ENCODE assay signal across 8 cellular contexts in genomic region chr2:111120253-111121027, GRCh38. TPM values are rescaled to one million over a fixed set of nuclear protein-coding genes. Genes with fewer than 3 reads are reported as not detected.
DNase-seq lines count a peak whose midpoint lies in the region; ATAC-seq and TF ChIP-seq lines count a peak whose summit lies in the region.

TSS of gene BCL2L11 (plus strand) at chr2:111120914. CDS start at chr2:111123746, 2,832 bp downstream.

- no peaks in the 10 kb centered on the region for H3K9me3 Mint-ChIP-seq in activated naive CD4-positive, alpha-beta T cell treated with anti-CD3 and anti-CD28 coated beads, Interleukin-2, amount 50 U/mL, for 72 hours

- H3K79me2 ChIP-seq in parathyroid adenoma: peaks cover 18% of the 10 kb centered on the region

- H3K4me3 ChIP-seq in GM12865 (ENCODE audit: low read depth, low read length) (peak within 1 kb of the TSS; percentile 87), parathyroid adenoma (ENCODE audit: low read depth, low read length) (peak within 1 kb of the TSS; percentile 85), tibial nerve (peak within 1 kb of the TSS; percentile 82 to 92 (median 85))

- H3K36me3 Mint-ChIP-seq in activated naive CD4-positive, alpha-beta T cell treated with anti-CD3 and anti-CD28 coated beads, Interleukin-2, amount 50 U/mL, for 72 hours: peaks cover 13 to 36% of the 10 kb centered on the region in 2 donors

- H2AFZ ChIP-seq in parathyroid adenoma: peak within 1 kb of the TSS; percentile 97

- TF ChIP-seq EP300 in tibial nerve (IDR thresholded peaks at IDR 0.05): peak in 1 of 2 donors; percentile 72

- peak within 1 kb of the TSS; percentile 9 to 92 for H3K27ac Mint-ChIP-seq in activated naive CD4-positive, alpha-beta T cell treated with anti-CD3 and anti-CD28 coated beads, Interleukin-2, amount 50 U/mL, for 72 hours

- peak; percentile 59 to 88 for TF ChIP-seq POLR2A in tibial nerve (IDR thresholded peaks at IDR 0.05)

- intact Hi-C loops in Right ventricle myocardium inferior (cut with DNase I): loop anchor here (5.0 to 10.0 kb wide), 2 partner anchors 37 to 306 kb away; no protein-coding TSS in a partner anchor

- H3K4me1 ChIP-seq in parathyroid adenoma: peaks cover 3% of the 10 kb centered on the region
- H3K4me1 ChIP-seq in tibial nerve: peaks cover 0 to 60% (median 45%) of the 10 kb centered on the region in 4 donors

- no peaks in the 10 kb centered on the region for H3K36me3 ChIP-seq in parathyroid adenoma (ENCODE audit: control insufficient read depth, insufficient read depth, low read length)
- H3K36me3 ChIP-seq in tibial nerve: peaks cover 0 to 12% (median 3%) of the 10 kb centered on the region in 3 donors

- H3K9me3 ChIP-seq in parathyroid adenoma (ENCODE audit: control insufficient read depth, low read length) (no peaks in the 10 kb centered on the region), tibial nerve (no peaks in the 10 kb centered on the region)

- DNase-seq in GM12865 (ENCODE audit: low read depth): peak; percentile 97
- peak; percentile 89 for DNase-seq in NCI-H1105 (lab: John Stamatoyannopoulos, UW)
- DNase-seq in SKM-1 treated with dmso at 0.1 percent for 144 hours (lab: John Stamatoyannopoulos, UW; ENCODE audit: unreplicated experiment): peak; percentile 88
- DNase-seq in activated naive CD4-positive, alpha-beta T cell treated with anti-CD3 and anti-CD28 coated beads, Interleukin-2, amount 50 U/mL, for 72 hours (ENCODE audit: low spot score in 2 of 2): peak; percentile 91 to 95
- peak; percentile 97 for DNase-seq in Right ventricle myocardium inferior (ENCODE audit: missing footprints)
- peak; percentile 81 to 82 for DNase-seq in tibial nerve (ENCODE audit: low spot score in 2 of 2)

- H3K27ac ChIP-seq in parathyroid adenoma: peak within 1 kb of the TSS; percentile 87
- H3K27ac ChIP-seq in tibial nerve: peak within 1 kb of the TSS in 3 of 4 donors; percentile 57 to 89 (median 79)

- H3K27me3 ChIP-seq in parathyroid adenoma (ENCODE audit: control insufficient read depth, insufficient read depth, low read length) (no peaks in the 10 kb centered on the region), tibial nerve (peaks cover 0 to 20% of the 10 kb centered on the region in 2 donors)

- ATAC-seq in HG02623 (IDR thresholded peaks at IDR 0.05; ENCODE audit: unreplicated experiment) (peak; percentile 45), Right ventricle myocardium inferior (peak; percentile 85)
- peak; percentile 59 to 61 for ATAC-seq in activated naive CD4-positive, alpha-beta T cell treated with anti-CD3 and anti-CD28 coated beads, Interleukin-2, amount 50 U/mL, for 72 hours

- TF ChIP-seq CTCF in GM12865 (IDR thresholded peaks at IDR 0.05; ENCODE audit: insufficient read depth, low read depth, low read length, missing control alignments) (peak; percentile 4), parathyroid adenoma (IDR thresholded peaks at IDR 0.05) (peak; percentile 42), tibial nerve (IDR thresholded peaks at IDR 0.05) (peak in 3 of 5 experiments; percentile 6 to 29 (median 16))

- H3K4me2 ChIP-seq in parathyroid adenoma (ENCODE audit: low read length): peak within 1 kb of the TSS; percentile 97

- 2% methylated on average over 38 to 68 of the region's 98 CpGs for WGBS in tibial nerve, 2 donors

- H3K9ac ChIP-seq in parathyroid adenoma: peak within 1 kb of the TSS; percentile 35

RNA-seq across cellular contexts. Expression of gene BCL2L11, which starts in this region (rescaled TPM):
- total RNA-seq in activated naive CD4-positive, alpha-beta T cell treated with anti-CD3 and anti-CD28 coated beads, Interleukin-2, amount 50 U/mL, for 72 hours: 10 to 100 TPM; 11.0 to 40.2 TPM
- total RNA-seq in Right ventricle myocardium inferior: 9.1 TPM
- total RNA-seq in tibial nerve: 10 to 100 TPM in 3 of 4 donors, 1 to 10 TPM in 1; 8.7 to 36.5 (median 25.8) TPM

Comparison
In these comparisons a context has a peak if more than half of its experiments do, and no peak if none do; other contexts are left out.
1. Peak in every context shown above with its lines: DNase-seq, ATAC-seq, H3K4me3 ChIP-seq and H3K27ac ChIP-seq.